ENCODE assay signal across 11 cellular contexts in genomic region chr5:178241259-178241658, GRCh38. TPM values are rescaled to one million over a fixed set of nuclear protein-coding genes. Genes with fewer than 3 reads are reported as not detected.
DNase-seq lines count a peak whose midpoint lies in the region; ATAC-seq, FAIRE-seq and TF ChIP-seq lines count a peak whose summit lies in the region.
"Had no signal": no experiment of that assay in that cellular context is flagged by ENCODE, and none has a peak within 500 bp of the region (broad histone marks: within the 10 kb centered on the region; RNA-seq: fewer than 3 reads in every experiment).

No MANE protein-coding gene starts in this region.

- H3K4me1 ChIP-seq in endothelial cell of umbilical vein (ENCODE audit: control insufficient read depth, extremely low read depth, insufficient read depth, low read length) (peaks cover 14% of the 10 kb centered on the region), psoas muscle (peaks cover 35% of the 10 kb centered on the region)

- no peak overlapping the region for H3K9ac ChIP-seq in endothelial cell of umbilical vein (replicated peaks; ENCODE audit: extremely low read depth, insufficient read depth, low read length)

- H3K79me2 ChIP-seq in endothelial cell of umbilical vein (ENCODE audit: control insufficient read depth, insufficient read depth, low read length): no peaks in the 10 kb centered on the region

- H3K27me3 ChIP-seq in endothelial cell of umbilical vein (ENCODE audit: control insufficient read depth in 2 of 2, insufficient read depth in 2 of 2, low read length in 2 of 2) (no peaks in the 10 kb centered on the region), psoas muscle (ENCODE audit: insufficient read depth in 3 of 3, low read length in 2 of 3) (no peaks in the 10 kb centered on the region)

- H3K4me3 ChIP-seq in GM12865 (ENCODE audit: low read depth, low read length): no peak overlapping the region
- no peak overlapping the region for H3K4me3 ChIP-seq in NB4 (ENCODE audit: low read depth, low read length)
- no peak overlapping the region for H3K4me3 ChIP-seq in endothelial cell of umbilical vein (replicated peaks in 1 of 3; ENCODE audit: insufficient read depth in 1 of 3, low read depth in 1 of 3, low read length in 3 of 3)
- H3K4me3 ChIP-seq in psoas muscle: no peak overlapping the region

- no peak for TF ChIP-seq POLR2A in NB4 (IDR thresholded peaks at IDR 0.05; ENCODE audit: extremely low read depth, insufficient read length)
- no peak for TF ChIP-seq POLR2A in endothelial cell of umbilical vein (IDR thresholded peaks at IDR 0.05; ENCODE audit: low read depth, low read length)

- H3K36me3 ChIP-seq in endothelial cell of umbilical vein (ENCODE audit: control insufficient read depth in 2 of 2, extremely low read depth in 1 of 2, insufficient read depth in 2 of 2, low read length in 2 of 2) (no peaks in the 10 kb centered on the region), psoas muscle (ENCODE audit: insufficient read depth in 1 of 2, low read depth in 1 of 2) (no peaks in the 10 kb centered on the region)

- H3K27ac ChIP-seq in endothelial cell of umbilical vein (ENCODE audit: insufficient read depth, low read depth, low read length): no peak overlapping the region
- H3K27ac ChIP-seq in psoas muscle: peak overlapping the region; percentile 95

- ATAC-seq in psoas muscle: no peak

- intact Hi-C loops in endothelial cell of umbilical vein (cut with micrococcal nuclease) (no loop called here), psoas muscle (cut with DNase I) (no loop called here)

- FAIRE-seq in endothelial cell of umbilical vein (lab: Jason Lieb, UNC): no peak
- FAIRE-seq: RCC 7860 had no signal

- no peaks in the 10 kb centered on the region for H3K9me1 ChIP-seq in endothelial cell of umbilical vein (replicated peaks; ENCODE audit: control insufficient read depth, extremely low read depth, insufficient read depth, low read length)

- H3K4me2 ChIP-seq in endothelial cell of umbilical vein (ENCODE audit: insufficient read depth, low read length): no peak overlapping the region

- H4K20me1 ChIP-seq in endothelial cell of umbilical vein (replicated peaks; ENCODE audit: control insufficient read depth, extremely low read depth, insufficient read depth, low read length): no peaks in the 10 kb centered on the region

- WGBS in psoas muscle, 3 donors: 62 to 79% (median 64%) methylated on average over 6 to 7 of the region's 7 CpGs

- H2AFZ ChIP-seq in endothelial cell of umbilical vein (ENCODE audit: low read depth, low read length): peak overlapping the region; percentile 68

- dilution Hi-C loops in endothelial cell of umbilical vein (cut with MboI; ENCODE audit: extremely low pct_ligation_motif_present, low sequenced_read_pairs): no loop called here

- POLR2A ChIA-PET in endothelial cell of umbilical vein (lab: Charles Lee): no interaction called here

- CTCF ChIA-PET in endothelial cell of umbilical vein (lab: Charles Lee): interaction anchor here (1.2 kb wide), 1 partner anchor 10 kb away, joined by 4 read pairs; no protein-coding TSS in a partner anchor

- H3K9me3 ChIP-seq in endothelial cell of umbilical vein (replicated peaks; ENCODE audit: control insufficient read depth, insufficient read depth, low read length): no peaks in the 10 kb centered on the region
- no peaks in the 10 kb centered on the region for H3K9me3 ChIP-seq in psoas muscle

- TF ChIP-seq CTCF in GM12865 (IDR thresholded peaks at IDR 0.05; ENCODE audit: insufficient read depth, low read depth, low read length, missing control alignments) (no peak), NB4 (IDR thresholded peaks at IDR 0.05; ENCODE audit: low read depth, low read length) (no peak), endothelial cell of umbilical vein (IDR thresholded peaks at IDR 0.05; ENCODE audit: extremely low read depth in 1 of 2, insufficient read depth in 1 of 2, low read depth in 1 of 2, low read length in 2 of 2) (no peak), psoas muscle (IDR thresholded peaks at IDR 0.05) (no peak)

- DNase-seq in GM12865 (ENCODE audit: low read depth) (peak; percentile 37), NB4 (ENCODE audit: low read depth) (peak; percentile 65), endothelial cell of umbilical vein (ENCODE audit: low read depth, low spot score) (peak; percentile 23), psoas muscle (peak in 1 of 2 donors; percentile 66), HK-2 (ENCODE audit: unreplicated experiment) (no peak), NCI-H1694 treated with DMSO at 0.1 percent for 48 hours (lab: John Stamatoyannopoulos, UW) (no peak), epidermal melanocyte (ENCODE audit: insufficient read length, low spot score) (no peak)
- no peak for DNase-seq in stimulated activated CD4-positive, alpha-beta T cell treated with anti-CD3 and anti-CD28 coated beads, Interleukin-15, amount 100 ng/mL, for 24 hours
- DNase-seq: NCI-H1092 had no signal

- BruUV-seq in endothelial cell of umbilical vein (replicated peaks; lab: Mats Ljungman, UMichigan): no TSS peak

TF ChIP-seq in endothelial cell of umbilical vein, 7 proteins besides CTCF, POLR2A, EP300 and RAD21:
- TF ChIP-seq JUN (IDR thresholded peaks at IDR 0.05; ENCODE audit: borderline replicate concordance, insufficient read depth, insufficient read length, low read depth) (no peak), EZH2 (IDR thresholded peaks at IDR 0.05; ENCODE audit: borderline replicate concordance, low read depth, low read length, severe bottlenecking) (no peak), FOS (IDR thresholded peaks at IDR 0.05; ENCODE audit: borderline replicate concordance, insufficient read depth, low read length) (no peak)

RNA-seq across cellular contexts. Expression of gene PHYKPL, which starts 8.7 kb away (rescaled TPM):
- total RNA-seq in endothelial cell of umbilical vein (80.5 and 81.7 TPM in 2 replicates), psoas muscle (10 to 100 TPM; 43.2 to 51.6 (median 45.2) TPM)
- polyA plus RNA-seq in endothelial cell of umbilical vein (71.7 and 75.8 TPM in 2 replicates), psoas muscle (10 to 100 TPM; 22.3 to 43.9 (median 27.5) TPM)
- polyA plus RNA-seq in endothelial cell of umbilical vein (2011; cell fraction: cytosol; rRNA removed): 31.6 and 41.7 TPM in 2 replicates
- polyA plus RNA-seq in endothelial cell of umbilical vein (2011; cell fraction: nucleus; rRNA removed): 258 and 286 TPM in 2 replicates
- 24.8 and 26.6 TPM in 2 replicates for polyA plus RNA-seq in endothelial cell of umbilical vein (2012)
- polyA minus RNA-seq in endothelial cell of umbilical vein: 115 and 128 TPM in 2 replicates
- 19.8 TPM for polyA minus RNA-seq in endothelial cell of umbilical vein (2011; cell fraction: cytosol; rRNA and poly(A)+ RNA removed)
- 142 and 159 TPM in 2 replicates for polyA minus RNA-seq in endothelial cell of umbilical vein (2011; cell fraction: nucleus; rRNA and poly(A)+ RNA removed)

RNA-seq across cellular contexts. Expression of gene HNRNPAB, which starts 36.9 kb away (rescaled TPM):
- 309 and 310 TPM in 2 replicates for total RNA-seq in endothelial cell of umbilical vein
- polyA plus RNA-seq in endothelial cell of umbilical vein: 165 and 207 TPM in 2 replicates
- 155 and 191 TPM in 2 replicates for polyA plus RNA-seq in endothelial cell of umbilical vein (2011; cell fraction: cytosol; rRNA removed)
- 103 and 152 TPM in 2 replicates for polyA plus RNA-seq in endothelial cell of umbilical vein (2011; cell fraction: nucleus; rRNA removed)
- 163 and 250 TPM in 2 replicates for polyA plus RNA-seq in endothelial cell of umbilical vein (2012)
- polyA minus RNA-seq in endothelial cell of umbilical vein: 77.1 and 81.4 TPM in 2 replicates
- 90.1 TPM for polyA minus RNA-seq in endothelial cell of umbilical vein (2011; cell fraction: cytosol; rRNA and poly(A)+ RNA removed)
- 32.1 and 36.1 TPM in 2 replicates for polyA minus RNA-seq in endothelial cell of umbilical vein (2011; cell fraction: nucleus; rRNA and poly(A)+ RNA removed)
- total RNA-seq in psoas muscle: 100 to 1,000 TPM in 3 of 4 donors, 10 to 100 TPM in 1; 74.1 to 210 (median 140) TPM
- 100 to 1,000 TPM in 2 of 3 donors, 10 to 100 TPM in 1; 97.5 to 243 (median 181) TPM for polyA plus RNA-seq in psoas muscle

RNA-seq across cellular contexts. Expression of gene GMCL2, which starts 54.1 kb away (rescaled TPM):
- total RNA-seq in endothelial cell of umbilical vein (not detected in 2 replicates), psoas muscle (not detected)
- polyA plus RNA-seq in endothelial cell of umbilical vein (not detected in 2 replicates), psoas muscle (not detected)
- polyA plus RNA-seq in endothelial cell of umbilical vein (2011; cell fraction: cytosol; rRNA removed): not detected in 2 replicates
- polyA plus RNA-seq in endothelial cell of umbilical vein (2011; cell fraction: nucleus; rRNA removed): not detected in 2 replicates
- polyA plus RNA-seq in endothelial cell of umbilical vein (2012): not detected in 2 replicates
- not detected in 2 replicates for polyA minus RNA-seq in endothelial cell of umbilical vein
- not detected for polyA minus RNA-seq in endothelial cell of umbilical vein (2011; cell fraction: cytosol; rRNA and poly(A)+ RNA removed)
- not detected in 2 replicates for polyA minus RNA-seq in endothelial cell of umbilical vein (2011; cell fraction: nucleus; rRNA and poly(A)+ RNA removed)
- total RNA-seq: activated CD8-positive, alpha-beta memory T cell treated with anti-CD3 and anti-CD28 coated beads for 36 hours had no signal

Comparison
In these comparisons a context has a peak if more than half of its experiments do, and no peak if none do; other contexts are left out.
1. DNase-seq: peak in GM12865 (single experiment), NB4 (single experiment) and endothelial cell of umbilical vein (single experiment); none in stimulated activated CD4-positive, alpha-beta T cell treated with anti-CD3 and anti-CD28 coated beads, Interleukin-15, amount 100 ng/mL, for 24 hours (single experiment), HK-2 (single experiment), NCI-H1694 treated with DMSO at 0.1 percent for 48 hours (single experiment) and epidermal melanocyte (single experiment).